Comparison of ENCODE assay signal across 8 cellular contexts in the genomic region with DNA sequence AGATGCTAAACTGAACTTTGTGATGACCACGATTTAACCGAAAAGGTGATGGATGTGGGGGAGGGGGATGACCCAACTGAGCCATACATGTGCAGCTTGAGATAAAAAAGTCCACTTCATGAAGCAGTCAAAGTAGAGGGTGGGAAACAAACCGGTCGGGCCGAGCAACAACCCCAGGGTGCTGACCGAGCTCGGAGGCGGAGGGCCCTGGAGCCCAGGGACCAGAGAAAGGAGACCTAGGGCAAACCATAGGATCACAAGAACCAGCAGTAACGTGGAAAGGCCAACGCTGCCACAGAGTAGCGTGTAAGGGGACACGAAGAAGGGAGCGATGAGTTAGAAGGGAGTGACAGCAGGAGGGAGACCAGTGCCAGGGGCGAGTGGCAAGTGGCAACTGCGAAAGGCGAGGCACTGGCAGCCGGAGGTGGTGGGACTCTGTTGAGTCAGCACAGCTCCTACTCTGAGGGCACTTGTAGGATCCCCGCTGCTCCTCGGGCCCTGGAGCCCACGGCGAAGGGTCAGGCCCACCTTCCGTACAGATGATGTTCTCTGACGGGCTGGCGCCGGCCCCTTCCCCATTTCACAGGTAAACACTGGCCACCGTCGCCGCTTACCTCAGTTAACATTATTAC. TPM values are rescaled to one million over a fixed set of nuclear protein-coding genes. Genes with fewer than 3 reads are reported as not detected.
DNase-seq lines count a peak whose midpoint lies in the region; TF ChIP-seq lines count a peak whose summit lies in the region.

No MANE protein-coding gene starts in this region.

- H3K9me3 Mint-ChIP-seq in MCF 10A (ENCODE audit: unreplicated experiment) = no peaks in the 10 kb centered on the region

- TF ChIP-seq CTCF in LNCaP clone FGC (IDR thresholded peaks at IDR 0.05; ENCODE audit: control insufficient read depth, extremely low read depth, insufficient read depth) = no peak
- TF ChIP-seq CTCF in MCF 10A (IDR thresholded peaks at IDR 0.05; ENCODE audit: unreplicated experiment) = no peak

- H3K4me3 Mint-ChIP-seq in MCF 10A (ENCODE audit: unreplicated experiment) = peak overlapping the region; percentile 100

- DNase-seq in H4 (ENCODE audit: low spot score) = peak; percentile 58
- DNase-seq in LNCaP clone FGC (ENCODE audit: low read depth) = no peak
- DNase-seq in UCSD-AML1 (lab: John Stamatoyannopoulos, UW; ENCODE audit: unreplicated experiment) = peak; percentile 46
- DNase-seq in MCF 10A (ENCODE audit: unreplicated experiment) = peak; percentile 47
- peak; percentile 20 for DNase-seq in inferior parietal cortex (ENCODE audit: extremely low spot score)
- DNase-seq in stimulated activated CD4-positive, alpha-beta T cell treated with anti-CD3 and anti-CD28 coated beads, Interleukin-12 subunit alpha, Interleukin-12 subunit beta, amount 100 ng/mL, for 24 hours (ENCODE audit: low read depth in 2 of 2) = peak; percentile 12 to 24
- DNase-seq in GOT3 (lab: John Stamatoyannopoulos, UW) = no peak

- intact Hi-C loops in MCF 10A (cut with micrococcal nuclease) = loop anchor here (2.0 to 10.0 kb wide), 3 partner anchors 169 to 635 kb away; no protein-coding TSS in a partner anchor

- H3K27ac Mint-ChIP-seq in MCF 10A (ENCODE audit: low read depth, unreplicated experiment) = peak overlapping the region; percentile 99

- CTCF ChIA-PET in MCF 10A (lab: Yijun Ruan, JAX) = interaction anchor here (0.6 kb wide), 1 partner anchor 241 kb away, joined by 3 read pairs; no protein-coding TSS in a partner anchor

- peaks cover 34% of the 10 kb centered on the region for H3K4me1 Mint-ChIP-seq in MCF 10A (ENCODE audit: insufficient read depth, unreplicated experiment)

- POLR2A ChIA-PET in MCF 10A (lab: Yijun Ruan, JAX) = interaction anchor here (0.7 to 1.7 kb wide), 18 partner anchors 9 to 643 kb away, joined by 3 to 6 read pairs (median 4); no protein-coding TSS in a partner anchor

- H3K27me3 Mint-ChIP-seq in MCF 10A (ENCODE audit: insufficient read depth, unreplicated experiment) = no peaks in the 10 kb centered on the region

- H3K4me3 ChIP-seq in GM08714 (ENCODE audit: low read length) (peak overlapping the region; percentile 82), LNCaP clone FGC (ENCODE audit: low read depth, low read length) (peak overlapping the region; percentile 95)

- no peaks in the 10 kb centered on the region for H3K36me3 Mint-ChIP-seq in MCF 10A (ENCODE audit: insufficient read depth, unreplicated experiment)

- no TSS peak for BruUV-seq in MCF 10A (replicated peaks; lab: Mats Ljungman, UMichigan)

RNA-seq across cellular contexts. Expression of gene SNX13, which starts 0.5 kb away (rescaled TPM):
- total RNA-seq in H4 (2014; rRNA removed; shearing (Covaris generic)) = 65.9 and 77.7 TPM in 2 replicates
- 38.5 and 42.0 TPM in 2 replicates for total RNA-seq in MCF 10A (2022)

Comparison
In these comparisons a context has a peak if more than half of its experiments do, and no peak if none do; other contexts are left out.
1. DNase-seq: peak in H4 (single experiment), UCSD-AML1 (single experiment), MCF 10A (single experiment), inferior parietal cortex (single experiment) and stimulated activated CD4-positive, alpha-beta T cell treated with anti-CD3 and anti-CD28 coated beads, Interleukin-12 subunit alpha, Interleukin-12 subunit beta, amount 100 ng/mL, for 24 hours (2 of 2); none in LNCaP clone FGC (single experiment) and GOT3 (single experiment).